10 cellular contexts compared by ENCODE assay signal in genomic region chr13:110396476-110396875, GRCh38.
DNase-seq lines count a peak whose midpoint lies in the region; ATAC-seq and TF ChIP-seq lines count a peak whose summit lies in the region.
"Had no signal": no experiment of that assay in that cellular context is flagged by ENCODE, and none has a peak within 500 bp of the region (broad histone marks: within the 10 kb centered on the region; RNA-seq: fewer than 3 reads in every experiment).

No MANE protein-coding gene starts in this region.

- peaks cover 6% of the 10 kb centered on the region; the same call in 1 of the 2 replicates for H3K36me3 ChIP-seq in ACC112 (ENCODE audit: insufficient read depth, low read length)
- H3K36me3 ChIP-seq in gastroesophageal sphincter, result no peaks in the 10 kb centered on the region

- H2AFZ ChIP-seq in ACC112 (ENCODE audit: low read length, unreplicated experiment), result no peak overlapping the region

- H3K27ac ChIP-seq in ACC112 (ENCODE audit: low read depth, low read length) (peak overlapping the region; percentile 99), gastroesophageal sphincter (peak overlapping the region; percentile 90 to 98 (median 94))

- no peaks in the 10 kb centered on the region for H3K27me3 ChIP-seq in ACC112 (ENCODE audit: insufficient read depth, low read length)
- no peaks in the 10 kb centered on the region for H3K27me3 ChIP-seq in gastroesophageal sphincter

- no peaks in the 10 kb centered on the region for H3K9me3 ChIP-seq in gastroesophageal sphincter

- H3K4me1 ChIP-seq in ACC112 (ENCODE audit: control insufficient read depth, insufficient read depth, low read length, unreplicated experiment) (peaks cover 91% of the 10 kb centered on the region), gastroesophageal sphincter (peaks cover 25 to 94% (median 37%) of the 10 kb centered on the region in 3 donors)

- peak; percentile 1 for ATAC-seq in gastroesophageal sphincter

- no peak for TF ChIP-seq POLR2A in gastroesophageal sphincter (IDR thresholded peaks at IDR 0.05)

- no peak for TF ChIP-seq EP300 in gastroesophageal sphincter (IDR thresholded peaks at IDR 0.05)

- H3K4me3 ChIP-seq in ACC112 (ENCODE audit: low read depth, low read length) (peak overlapping the region; percentile 22), WI38 (ENCODE audit: low read depth, low read length) (peak overlapping the region; percentile 11; the same call in 1 of the 2 replicates), gastroesophageal sphincter (no peak overlapping the region), retinal pigment epithelial cell (ENCODE audit: low read length) (no peak overlapping the region)

- peaks cover 14% of the 10 kb centered on the region for H3K79me2 ChIP-seq in ACC112 (ENCODE audit: control insufficient read depth, insufficient read depth, low read length, unreplicated experiment)

- peak; percentile 78 for DNase-seq in retinal pigment epithelial cell (ENCODE audit: low read depth)
- no peak for DNase-seq in DMS79 treated with DMSO at 0.1 percent for 48 hours (lab: John Stamatoyannopoulos, UW)
- no peak for DNase-seq in stimulated activated CD4-positive, alpha-beta T cell treated with anti-CD3 and anti-CD28 coated beads, Interleukin-1b, Interleukin-23, amount 100 ng/mL, for 48 hours
- no peak for DNase-seq in NCI-H345 treated with DMSO at 0.1 percent for 48 hours (lab: John Stamatoyannopoulos, UW; ENCODE audit: unreplicated experiment)
- no peak for DNase-seq in NCI-H748 (lab: John Stamatoyannopoulos, UW; ENCODE audit: unreplicated experiment)
- DNase-seq: NCI-H2171 treated with DMSO at 0.1 percent for 48 hours, T-helper 9 cell had no signal

- TF ChIP-seq CTCF in WI38 (IDR thresholded peaks at IDR 0.05; ENCODE audit: low read depth, low read length) (no peak), gastroesophageal sphincter (IDR thresholded peaks at IDR 0.05) (no peak), retinal pigment epithelial cell (conservative IDR thresholded peaks at IDR 0.05; ENCODE audit: low read depth, low read length) (no peak)

- 35 to 36% methylated on average over 6 of the region's 6 CpGs for WGBS in gastroesophageal sphincter (ENCODE audit: low coverage in 1 of 2), 2 donors

Comparison
In these comparisons a context has a peak if more than half of its experiments do, and no peak if none do; other contexts are left out.
1. H3K4me3 ChIP-seq: peak in ACC112 (single experiment) and WI38 (single experiment); none in gastroesophageal sphincter (0 of 2) and retinal pigment epithelial cell (single experiment).